14 cellular contexts compared by ENCODE assay signal in genomic region chr12:46456356-46457334, GRCh38.
DNase-seq lines count a peak whose midpoint lies in the region; ATAC-seq and TF ChIP-seq lines count a peak whose summit lies in the region.
"Had no signal": no experiment of that assay in that cellular context is flagged by ENCODE, and none has a peak within 500 bp of the region (broad histone marks: within the 10 kb centered on the region; RNA-seq: fewer than 3 reads in every experiment).

No MANE protein-coding gene starts in this region.

- no peak for TF ChIP-seq POLR2A in gastrocnemius medialis (IDR thresholded peaks at IDR 0.05)

- H3K9me3 ChIP-seq in Panc1 (ENCODE audit: control insufficient read depth, insufficient read depth, low read depth, low read length) (no peaks in the 10 kb centered on the region), gastrocnemius medialis (no peaks in the 10 kb centered on the region), MG63 (no peaks in the 10 kb centered on the region)
- H3K9me3 ChIP-seq: spleen had no signal

- no peaks in the 10 kb centered on the region for H3K36me3 ChIP-seq in Panc1 (ENCODE audit: control insufficient read depth, insufficient read depth, low read length)
- no peaks in the 10 kb centered on the region for H3K36me3 ChIP-seq in gastrocnemius medialis
- no peaks in the 10 kb centered on the region; the same call in 1 of the 2 replicates for H3K36me3 ChIP-seq in MG63
- H3K36me3 ChIP-seq: spleen had no signal

- DNase-seq in activated CD8-positive, alpha-beta memory T cell treated with anti-CD3 and anti-CD28 coated beads, Interleukin-2, amount 10 ng/mL, durations not matched to agents 7 days and 5 days = no peak
- DNase-seq in activated CD8-positive, alpha-beta memory T cell treated with anti-CD3 and anti-CD28 coated beads, Interleukin-2, amount 50 U/mL, for 48 hours = no peak
- DNase-seq in Panc1 (ENCODE audit: low read depth, low spot score) (no peak), dedifferentiated amniotic fluid mesenchymal stem cell (ENCODE audit: extremely low spot score) (peak; percentile 56), gastrocnemius medialis (no peak), MG63 (no peak), NCI-H226 (no peak)
- DNase-seq: activated CD4-positive, CD25-positive, alpha-beta regulatory T cell; GF-D8; NCI-H2171 treated with DMSO at 0.1 percent for 48 hours; spleen; stimulated activated CD8-positive, alpha-beta memory T cell treated with anti-CD3 and anti-CD28 coated beads, Interleukin-4, amount 100 ng/mL, for 48 hours had no signal

- no TSS peak for BruUV-seq in Panc1 (replicated peaks; lab: Mats Ljungman, UMichigan)

- POLR2A ChIA-PET in Panc1 (lab: Charles Lee) = no interaction called here

- peaks cover 3% of the 10 kb centered on the region for H3K36me3 Mint-ChIP-seq in activated CD8-positive, alpha-beta memory T cell treated with anti-CD3 and anti-CD28 coated beads, Interleukin-2, amount 10 ng/mL, durations not matched to agents 7 days and 5 days

- H3K27me3 ChIP-seq in Panc1 (ENCODE audit: control insufficient read depth, insufficient read depth, low read length) (no peaks in the 10 kb centered on the region), gastrocnemius medialis (no peaks in the 10 kb centered on the region), MG63 (no peaks in the 10 kb centered on the region)
- H3K27me3 ChIP-seq: spleen had no signal

- peak overlapping the region; percentile 45 for H3K27ac Mint-ChIP-seq in activated CD8-positive, alpha-beta memory T cell treated with anti-CD3 and anti-CD28 coated beads, Interleukin-2, amount 10 ng/mL, durations not matched to agents 7 days and 5 days

- H3K4me1 Mint-ChIP-seq in activated CD8-positive, alpha-beta memory T cell treated with anti-CD3 and anti-CD28 coated beads, Interleukin-2, amount 10 ng/mL, durations not matched to agents 7 days and 5 days = peaks cover 62% of the 10 kb centered on the region

- TF ChIP-seq CTCF in Panc1 (IDR thresholded peaks at IDR 0.05) (no peak), gastrocnemius medialis (IDR thresholded peaks at IDR 0.05 in 4 of 5, conservative IDR thresholded peaks at IDR 0.05 in 1 of 5) (no peak)

- H3K27ac ChIP-seq in Panc1 (ENCODE audit: low read length) (peak overlapping the region; percentile 73), gastrocnemius medialis (peak overlapping the region; percentile 42 to 60 (median 50))
- H3K27ac ChIP-seq: KMS-11 had no signal

- in situ Hi-C loops in Panc1 (cut with HindIII; ENCODE audit: low pct_unique_long_range_greater_than_20kb, low sequenced_read_pairs) = no loop called here
- in situ Hi-C loops in gastrocnemius medialis (cut with MboI; ENCODE audit: low sequenced_read_pairs in 4 of 4) = no loop called here

- no peaks in the 10 kb centered on the region for H3K9me3 Mint-ChIP-seq in activated CD8-positive, alpha-beta memory T cell treated with anti-CD3 and anti-CD28 coated beads, Interleukin-2, amount 10 ng/mL, durations not matched to agents 7 days and 5 days (ENCODE audit: low read depth)

- no peak for ATAC-seq in activated CD8-positive, alpha-beta memory T cell treated with anti-CD3 and anti-CD28 coated beads, Interleukin-2, amount 10 ng/mL, durations not matched to agents 7 days and 5 days
- ATAC-seq in Panc1 = no peak
- no peak for ATAC-seq in gastrocnemius medialis
- no peak for ATAC-seq in GM19328 (IDR thresholded peaks at IDR 0.05; ENCODE audit: unreplicated experiment)

- intact Hi-C loops in Panc1 (cut with micrococcal nuclease; ENCODE audit: unreplicated experiment) (no loop called here), gastrocnemius medialis (cut with DNase I; ENCODE audit: low total_unique reads) (loop anchor here (5.0 kb wide), 1 partner anchor 206 kb away; no protein-coding TSS in a partner anchor)

- no peaks in the 10 kb centered on the region for H3K27me3 Mint-ChIP-seq in activated CD8-positive, alpha-beta memory T cell treated with anti-CD3 and anti-CD28 coated beads, Interleukin-2, amount 10 ng/mL, durations not matched to agents 7 days and 5 days

- H3K4me3 ChIP-seq in Panc1 (ENCODE audit: low read depth in 2 of 2, low read length in 2 of 2) = no peak overlapping the region
- H3K4me3 ChIP-seq in gastrocnemius medialis = no peak overlapping the region
- no peak overlapping the region for H3K4me3 ChIP-seq in MG63
- H3K4me3 ChIP-seq: spleen had no signal

- H3K4me1 ChIP-seq in Panc1 (ENCODE audit: control insufficient read depth, insufficient read depth, low read length) (peaks cover 18% of the 10 kb centered on the region), gastrocnemius medialis (peaks cover 39 to 50% of the 10 kb centered on the region in 2 donors)

- CTCF ChIA-PET in activated CD8-positive, alpha-beta memory T cell treated with anti-CD3 and anti-CD28 coated beads, Interleukin-2, amount 10 ng/mL, durations not matched to agents 7 days and 5 days (lab: Charles Lee) = interaction anchor here (1.2 to 2.5 kb wide), 3 partner anchors 13 to 185 kb away, joined by 3 to 9 read pairs (median 6); no protein-coding TSS in a partner anchor
- CTCF ChIA-PET in Panc1 (lab: Charles Lee) = no interaction called here

- no peak overlapping the region for H3K4me3 Mint-ChIP-seq in activated CD8-positive, alpha-beta memory T cell treated with anti-CD3 and anti-CD28 coated beads, Interleukin-2, amount 10 ng/mL, durations not matched to agents 7 days and 5 days
